ENCODE assay signal across 15 cellular contexts in genomic region chr9:93505518-93506123, GRCh38. TPM values are rescaled to one million over a fixed set of nuclear protein-coding genes. Genes with fewer than 3 reads are reported as not detected.
DNase-seq lines count a peak whose midpoint lies in the region; ATAC-seq and TF ChIP-seq lines count a peak whose summit lies in the region.
"Had no signal": no experiment of that assay in that cellular context is flagged by ENCODE, and none has a peak within 500 bp of the region (broad histone marks: within the 10 kb centered on the region; RNA-seq: fewer than 3 reads in every experiment).

No MANE protein-coding gene starts in this region.

- H3K4me1 ChIP-seq in thyroid gland, result peaks cover 12 to 16% of the 10 kb centered on the region in 2 donors

- no peak for ATAC-seq in stimulated activated naive CD8-positive, alpha-beta T cell treated with anti-CD3 and anti-CD28 coated beads, Interleukin-15, Interleukin-2, amounts not matched to agents 100 U/mL and 50 U/mL, for 24 hours
- ATAC-seq in T-helper 17 cell (no peak), memory B cell (ENCODE audit: low read depth) (no peak), omental fat pad (ENCODE audit: low FRiP score) (no peak), GM21390 (IDR thresholded peaks at IDR 0.05; ENCODE audit: unreplicated experiment) (no peak)

- no peaks in the 10 kb centered on the region for H3K27me3 ChIP-seq in thyroid gland
- H3K27me3 ChIP-seq: vagina had no signal

- H3K27ac ChIP-seq in thyroid gland, result no peak overlapping the region
- H3K27ac ChIP-seq: vagina had no signal

- peaks cover 57% of the 10 kb centered on the region for H3K4me1 Mint-ChIP-seq in stimulated activated naive CD8-positive, alpha-beta T cell treated with anti-CD3 and anti-CD28 coated beads, Interleukin-15, Interleukin-2, amounts not matched to agents 100 ng/mL and 50 ng/mL, for 24 hours (ENCODE audit: low read depth)
- H3K4me1 Mint-ChIP-seq in T-helper 17 cell (peaks cover 60% of the 10 kb centered on the region), memory B cell (peaks cover 47% of the 10 kb centered on the region)

- H3K27me3 Mint-ChIP-seq in stimulated activated naive CD8-positive, alpha-beta T cell treated with anti-CD3 and anti-CD28 coated beads, Interleukin-15, Interleukin-2, amounts not matched to agents 100 ng/mL and 50 ng/mL, for 24 hours, result no peaks in the 10 kb centered on the region
- H3K27me3 Mint-ChIP-seq in T-helper 17 cell, result no peaks in the 10 kb centered on the region
- H3K27me3 Mint-ChIP-seq in memory B cell, result no peaks in the 10 kb centered on the region

- H3K27ac Mint-ChIP-seq in stimulated activated naive CD8-positive, alpha-beta T cell treated with anti-CD3 and anti-CD28 coated beads, Interleukin-15, Interleukin-2, amounts not matched to agents 100 ng/mL and 50 ng/mL, for 24 hours, result peak overlapping the region; percentile 27
- peak overlapping the region; percentile 89 for H3K27ac Mint-ChIP-seq in T-helper 17 cell
- peak overlapping the region; percentile 32 for H3K27ac Mint-ChIP-seq in memory B cell
- H3K27ac Mint-ChIP-seq: activated naive CD4-positive, alpha-beta T cell treated with anti-CD3 and anti-CD28 coated beads for 36 hours had no signal

- DNase-seq in stimulated activated naive CD8-positive, alpha-beta T cell treated with anti-CD3 and anti-CD28 coated beads, Interleukin-15, Interleukin-2, amounts not matched to agents 100 U/mL and 50 U/mL, for 24 hours, result no peak
- no peak for DNase-seq in T-helper 17 cell
- no peak for DNase-seq in memory B cell (ENCODE audit: low spot score in 2 of 2)
- no peak for DNase-seq in omental fat pad (ENCODE audit: low spot score)
- DNase-seq in NCI-H510A (lab: John Stamatoyannopoulos, UW), result no peak
- no peak for DNase-seq in thyroid gland
- DNase-seq: activated CD4-positive, alpha-beta T cell treated with anti-CD3 and anti-CD28 coated beads, Interleukin-2, amount 50 U/mL, for 1 hour; activated naive CD4-positive, alpha-beta T cell treated with anti-CD3 and anti-CD28 coated beads for 36 hours; DMS79 treated with DMSO at 0.1 percent for 48 hours; GOT3; NCI-H1417 treated with DMSO at 0.1 percent for 48 hours; NCI-H526 treated with DMSO at 0.1 percent for 48 hours had no signal

- H3K4me3 Mint-ChIP-seq in stimulated activated naive CD8-positive, alpha-beta T cell treated with anti-CD3 and anti-CD28 coated beads, Interleukin-15, Interleukin-2, amounts not matched to agents 100 ng/mL and 50 ng/mL, for 24 hours, result no peak overlapping the region
- no peak overlapping the region for H3K4me3 Mint-ChIP-seq in T-helper 17 cell
- peak overlapping the region; percentile 34 for H3K4me3 Mint-ChIP-seq in memory B cell
- H3K4me3 Mint-ChIP-seq: activated naive CD4-positive, alpha-beta T cell treated with anti-CD3 and anti-CD28 coated beads for 36 hours had no signal

- H3K9me3 ChIP-seq in T-helper 17 cell (ENCODE audit: control insufficient read depth, low read length, poor library complexity, severe bottlenecking), result no peaks in the 10 kb centered on the region
- no peaks in the 10 kb centered on the region for H3K9me3 ChIP-seq in thyroid gland
- H3K9me3 ChIP-seq: vagina had no signal

- WGBS in thyroid gland, 2 donors, result 84 to 87% methylated on average over 4 of the region's 4 CpGs

- intact Hi-C loops in thyroid gland (cut with DNase I), result no loop called here

- H3K36me3 Mint-ChIP-seq in stimulated activated naive CD8-positive, alpha-beta T cell treated with anti-CD3 and anti-CD28 coated beads, Interleukin-15, Interleukin-2, amounts not matched to agents 100 ng/mL and 50 ng/mL, for 24 hours (ENCODE audit: low read depth), result peaks cover 70% of the 10 kb centered on the region
- H3K36me3 Mint-ChIP-seq in T-helper 17 cell (ENCODE audit: low read depth), result peaks cover 19% of the 10 kb centered on the region
- peaks cover 21% of the 10 kb centered on the region for H3K36me3 Mint-ChIP-seq in memory B cell

- H3K36me3 ChIP-seq in thyroid gland, result no peaks in the 10 kb centered on the region
- H3K36me3 ChIP-seq: vagina had no signal

- H3K4me3 ChIP-seq in thyroid gland (replicated peaks in 1 of 3), result no peak overlapping the region
- H3K4me3 ChIP-seq: vagina had no signal

- no peak for TF ChIP-seq POLR2A in thyroid gland (IDR thresholded peaks at IDR 0.05)

- TF ChIP-seq CTCF in omental fat pad (IDR thresholded peaks at IDR 0.05), result no peak
- TF ChIP-seq CTCF in thyroid gland (IDR thresholded peaks at IDR 0.05), result no peak

- no peaks in the 10 kb centered on the region for H3K9me3 Mint-ChIP-seq in stimulated activated naive CD8-positive, alpha-beta T cell treated with anti-CD3 and anti-CD28 coated beads, Interleukin-15, Interleukin-2, amounts not matched to agents 100 ng/mL and 50 ng/mL, for 24 hours
- no peaks in the 10 kb centered on the region for H3K9me3 Mint-ChIP-seq in memory B cell
- H3K9me3 Mint-ChIP-seq: activated naive CD4-positive, alpha-beta T cell treated with anti-CD3 and anti-CD28 coated beads for 36 hours had no signal

RNA-seq across cellular contexts. Expression of gene FAM120AOS, which starts 52.2 kb away (rescaled TPM):
- 10 to 100 TPM; 34.8 to 38.8 TPM for total RNA-seq in T-helper 17 cell
- total RNA-seq in omental fat pad, result 10 to 100 TPM; 48.2 to 61.2 (median 54.2) TPM
- 10 to 100 TPM; 68.5 to 92.7 (median 80.8) TPM for total RNA-seq in thyroid gland

RNA-seq across cellular contexts. Expression of gene FAM120A, which starts 54.1 kb away (rescaled TPM):
- total RNA-seq in T-helper 17 cell, result 10 to 100 TPM; 76.9 to 83.6 TPM
- total RNA-seq in omental fat pad, result 100 to 1,000 TPM in 2 of 4 donors, 10 to 100 TPM in 2; 85.3 to 111 (median 102) TPM
- total RNA-seq in thyroid gland, result 100 to 1,000 TPM in 3 of 4 donors, 10 to 100 TPM in 1; 78.1 to 118 (median 111) TPM

Comparison
In these comparisons a context has a peak if more than half of its experiments do, and no peak if none do; other contexts are left out.
1. H3K27ac Mint-ChIP-seq: peak in every context shown above with its lines; median percentile 89 in T-helper 17 cell; 32 in memory B cell; 27 in stimulated activated naive CD8-positive, alpha-beta T cell treated with anti-CD3 and anti-CD28 coated beads, Interleukin-15, Interleukin-2, amounts not matched to agents 100 ng/mL and 50 ng/mL, for 24 hours.